In genomic region chr4:182225-182624, GRCh38 we compare ENCODE assay signal across 7 cellular contexts. TPM values are rescaled to one million over a fixed set of nuclear protein-coding genes. Genes with fewer than 3 reads are reported as not detected.
DNase-seq lines count a peak whose midpoint lies in the region; ATAC-seq, FAIRE-seq and TF ChIP-seq lines count a peak whose summit lies in the region.
"Not testable (repeated sequence)": the region's sequence is repeated elsewhere in the genome, so short reads cannot be mapped to it uniquely, and the experiment has no call there.
"Had no signal": no experiment of that assay in that cellular context is flagged by ENCODE, and none has a peak within 500 bp of the region (broad histone marks: within the 10 kb centered on the region; RNA-seq: fewer than 3 reads in every experiment).

No MANE protein-coding gene starts in this region.

- H3K36me3 ChIP-seq in HEK293 (ENCODE audit: control insufficient read depth in 2 of 2, insufficient read depth in 1 of 2, low read length in 2 of 2); adipocyte (ENCODE audit: control insufficient read depth, insufficient read depth, low read length, severe bottlenecking); liver (ENCODE audit: control insufficient read depth in 4 of 4, insufficient read depth in 3 of 4, low read depth in 1 of 4, low read length in 3 of 4); subcutaneous abdominal adipose tissue (ENCODE audit: control insufficient read depth in 5 of 5, insufficient read depth in 5 of 5, low read length in 5 of 5): not testable (repeated sequence)

- TF ChIP-seq CTCF in A549 (IDR thresholded peaks at IDR 0.05); HEK293 (tag by site-specific recombination; IDR thresholded peaks at IDR 0.05); liver (IDR thresholded peaks at IDR 0.05; ENCODE audit: low read depth, low read length, missing input control): not testable (repeated sequence)

- not testable (repeated sequence) for H3K9me3 ChIP-seq in A549; HEK293 (ENCODE audit: control insufficient read depth, insufficient read depth, low read depth, low read length)
- H3K9me3 ChIP-seq in adipocyte (ENCODE audit: control insufficient read depth, low read length), result peaks cover 93% of the 10 kb centered on the region
- peaks cover 26 to 77% (median 47%) of the 10 kb centered on the region in 4 donors for H3K9me3 ChIP-seq in liver (ENCODE audit: control insufficient read depth in 4 of 4, low read length in 3 of 4)
- peaks cover 50 to 85% (median 76%) of the 10 kb centered on the region in 5 donors for H3K9me3 ChIP-seq in subcutaneous abdominal adipose tissue (ENCODE audit: control insufficient read depth in 5 of 5, low read length in 5 of 5)

- not testable (repeated sequence) for H3K4me3 Mint-ChIP-seq in activated CD4-positive, alpha-beta T cell treated with anti-CD3 and anti-CD28 coated beads, Interleukin-2, amount 10 ng/mL, durations not matched to agents 24 days and 14 days

- TF ChIP-seq POLR2A in A549 (IDR thresholded peaks at IDR 0.05; ENCODE audit: low read length), result not testable (repeated sequence)

- not testable (repeated sequence) for H3K4me2 ChIP-seq in A549

- POLR2A ChIA-PET in A549 (lab: Yijun Ruan, JAX); HEK293 (lab: Yijun Ruan, JAX): not testable (repeated sequence)

- not testable (repeated sequence) for H3K4me1 Mint-ChIP-seq in activated CD4-positive, alpha-beta T cell treated with anti-CD3 and anti-CD28 coated beads, Interleukin-2, amount 10 ng/mL, durations not matched to agents 24 days and 14 days

- not testable (repeated sequence) for H3K4me3 ChIP-seq in A549; HEK293 (ENCODE audit: low read depth, low read length)
- H3K4me3 ChIP-seq in adipocyte (ENCODE audit: low read length), result peak overlapping the region; percentile 8
- H3K4me3 ChIP-seq in liver (ENCODE audit: low read depth in 1 of 3, low read length in 3 of 3), result peak overlapping the region in 2 of 3 donors; percentile 33 to 54
- peak overlapping the region in 3 of 5 donors; percentile 17 to 40 (median 37) for H3K4me3 ChIP-seq in subcutaneous abdominal adipose tissue (ENCODE audit: low read depth in 1 of 5, low read length in 5 of 5)

- not testable (repeated sequence) for DNase-seq in A549 (ENCODE audit: low read depth in 1 of 2, low spot score in 1 of 2); adipocyte (ENCODE audit: low read depth)
- peak; percentile 6 for DNase-seq in activated CD4-positive, alpha-beta T cell treated with anti-CD3 and anti-CD28 coated beads, Interleukin-2, amount 10 ng/mL, durations not matched to agents 24 days and 14 days

- H3K9me3 Mint-ChIP-seq in activated CD4-positive, alpha-beta T cell treated with anti-CD3 and anti-CD28 coated beads, Interleukin-2, amount 10 ng/mL, durations not matched to agents 24 days and 14 days, result peaks cover 41% of the 10 kb centered on the region

- H3K27ac ChIP-seq in A549; HEK293 (ENCODE audit: extremely low read depth, low read depth, low read length); liver (ENCODE audit: low read depth in 1 of 2, low read length in 2 of 2); subcutaneous abdominal adipose tissue (ENCODE audit: low read depth, low read length): not testable (repeated sequence)

- not testable (repeated sequence) for H3K4me1 ChIP-seq in A549; HEK293 (ENCODE audit: control insufficient read depth, insufficient read depth, low read length); adipocyte (ENCODE audit: control insufficient read depth, insufficient read depth, low read length); liver (ENCODE audit: control insufficient read depth in 4 of 4, insufficient read depth in 4 of 4, low read length in 3 of 4); subcutaneous abdominal adipose tissue (ENCODE audit: control insufficient read depth in 5 of 5, insufficient read depth in 5 of 5, low read length in 5 of 5)

- TF ChIP-seq EP300 in A549 (IDR thresholded peaks at IDR 0.05), result not testable (repeated sequence)

- not testable (repeated sequence) for FAIRE-seq in A549 (lab: Jason Lieb, UNC)

- 49% methylated on average over 3 of the region's 3 CpGs for WGBS in A549 (ENCODE audit: missing lambda C conversion rate)
- 98% methylated on average over 3 of the region's 3 CpGs for WGBS in liver

- intact Hi-C loops in activated CD4-positive, alpha-beta T cell treated with anti-CD3 and anti-CD28 coated beads, Interleukin-2, amount 10 ng/mL, durations not matched to agents 24 days and 14 days (cut with micrococcal nuclease), result not testable (repeated sequence)

- CTCF ChIA-PET in A549 (lab: Yijun Ruan, JAX); HEK293 (lab: Yijun Ruan, JAX): not testable (repeated sequence)

- not testable (repeated sequence) for H3K27me3 Mint-ChIP-seq in activated CD4-positive, alpha-beta T cell treated with anti-CD3 and anti-CD28 coated beads, Interleukin-2, amount 10 ng/mL, durations not matched to agents 24 days and 14 days

- H3K9ac ChIP-seq in adipocyte (ENCODE audit: low read length); liver (ENCODE audit: low read depth in 1 of 2, low read length in 2 of 2); subcutaneous abdominal adipose tissue (ENCODE audit: low read length in 5 of 5): not testable (repeated sequence)

- not testable (repeated sequence) for H3K27me3 ChIP-seq in adipocyte (replicated peaks; ENCODE audit: control insufficient read depth, insufficient read depth, low read length); liver (ENCODE audit: control insufficient read depth in 4 of 4, insufficient read depth in 4 of 4, low read length in 3 of 4); subcutaneous abdominal adipose tissue (ENCODE audit: control insufficient read depth in 5 of 5, insufficient read depth in 4 of 5, low read length in 5 of 5)

- H3K36me3 Mint-ChIP-seq in activated CD4-positive, alpha-beta T cell treated with anti-CD3 and anti-CD28 coated beads, Interleukin-2, amount 10 ng/mL, durations not matched to agents 24 days and 14 days (ENCODE audit: low read depth), result not testable (repeated sequence)

- ATAC-seq in A549, result not testable (repeated sequence)

- H3K27ac Mint-ChIP-seq in activated CD4-positive, alpha-beta T cell treated with anti-CD3 and anti-CD28 coated beads, Interleukin-2, amount 10 ng/mL, durations not matched to agents 24 days and 14 days, result not testable (repeated sequence)

- not testable (repeated sequence) for TF ChIP-seq RAD21 in A549 (conservative IDR thresholded peaks at IDR 0.05 in 1 of 2, IDR thresholded peaks at IDR 0.05 in 1 of 2); liver (IDR thresholded peaks at IDR 0.05)

TF ChIP-seq in A549, 52 proteins besides CTCF, POLR2A, EP300 and RAD21:
- peak; percentile 45; the same call in 1 of the 2 replicates for TF ChIP-seq ZC3H11A (IDR thresholded peaks at IDR 0.05)

RNA-seq across cellular contexts. Expression of gene ZNF718, which starts 57.9 kb away (rescaled TPM):
- polyA plus RNA-seq in A549 (2011; rRNA removed) (0.89 and 1.1 TPM in 2 replicates), A549 (2017; fragmentation: RNase III; extraction: RNeasy Plus Mini Kit Qiagen cat#74134 plus additional on column Dnase treatment) (0.96 to 1.3 TPM (median 1.0 TPM) in 3 replicates), liver (1 to 10 TPM in 1 of 2 donors, under 1 TPM in 1; 0.50 to 1.1 TPM)
- polyA plus RNA-seq in A549 (2012; cell fraction: cytosol; rRNA removed), result 0.67 and 0.71 TPM in 2 replicates
- 0.95 and 0.97 TPM in 2 replicates for polyA plus RNA-seq in A549 (2012; cell fraction: nucleus; rRNA removed)
- 0.79 and 1.1 TPM in 2 replicates for polyA minus RNA-seq in A549 (2011; rRNA and poly(A)+ RNA removed)
- 7.6 and 7.7 TPM in 2 replicates for total RNA-seq in activated CD4-positive, alpha-beta T cell treated with anti-CD3 and anti-CD28 coated beads, Interleukin-2, amount 10 ng/mL, durations not matched to agents 24 days and 14 days
- 1 to 10 TPM; 3.7 to 6.5 TPM for total RNA-seq in liver
- total RNA-seq: A172 had no signal
